ENCODE assay signal across 24 cellular contexts in genomic region chr3:73216310-73216709, GRCh38.
"Had no signal": no experiment of that assay in that cellular context is flagged by ENCODE, and none has a peak within 500 bp of the region (broad histone marks: within the 10 kb centered on the region; RNA-seq: fewer than 3 reads in every experiment).

No MANE protein-coding gene starts in this region.

- H3K4me1 ChIP-seq: Peyer's patch, SJSA1 had no signal

- H3K27ac ChIP-seq: Peyer's patch, RWPE1, SJSA1 had no signal

- H3K36me3 ChIP-seq: Peyer's patch, SJSA1 had no signal

- H3K4me3 ChIP-seq: K562, Peyer's patch, SJSA1 had no signal

- DNase-seq: activated CD4-positive, alpha-beta memory T cell treated with anti-CD3 and anti-CD28 coated beads for 36 hours; activated CD4-positive, alpha-beta T cell treated with anti-CD3 and anti-CD28 coated beads, Interleukin-2, amount 10 ng/mL, durations not matched to agents 7 days and 5 days; activated CD4-positive, CD25-positive, alpha-beta regulatory T cell; activated CD8-positive, alpha-beta memory T cell treated with anti-CD3 and anti-CD28 coated beads for 24 hours; activated gamma-delta T cell; activated naive CD4-positive, alpha-beta T cell treated with anti-CD3 and anti-CD28 coated beads for 36 hours; activated T-cell treated with anti-CD3 and anti-CD28 coated beads for 4 hours; activated T-cell treated with anti-CD3 and anti-CD28 coated beads, Interleukin-2, amount 50 U/mL, for 48 hours; Karpas-422; MM.1S; NCI-H1105; NCI-H1436; NCI-H1694 treated with DMSO at 0.1 percent for 48 hours; NCI-H2029 treated with DMSO at 0.1 percent for 48 hours; NCI-H345; NCI-H510A; NCI-H69; Peyer's patch; Right ventricle myocardium superior; T-helper 2 cell; T1000 had no signal

- H3K27me3 ChIP-seq: Peyer's patch, SJSA1 had no signal

- H3K9me3 ChIP-seq: Peyer's patch, SJSA1 had no signal
